14 cellular contexts compared by ENCODE assay signal in the genomic region with DNA sequence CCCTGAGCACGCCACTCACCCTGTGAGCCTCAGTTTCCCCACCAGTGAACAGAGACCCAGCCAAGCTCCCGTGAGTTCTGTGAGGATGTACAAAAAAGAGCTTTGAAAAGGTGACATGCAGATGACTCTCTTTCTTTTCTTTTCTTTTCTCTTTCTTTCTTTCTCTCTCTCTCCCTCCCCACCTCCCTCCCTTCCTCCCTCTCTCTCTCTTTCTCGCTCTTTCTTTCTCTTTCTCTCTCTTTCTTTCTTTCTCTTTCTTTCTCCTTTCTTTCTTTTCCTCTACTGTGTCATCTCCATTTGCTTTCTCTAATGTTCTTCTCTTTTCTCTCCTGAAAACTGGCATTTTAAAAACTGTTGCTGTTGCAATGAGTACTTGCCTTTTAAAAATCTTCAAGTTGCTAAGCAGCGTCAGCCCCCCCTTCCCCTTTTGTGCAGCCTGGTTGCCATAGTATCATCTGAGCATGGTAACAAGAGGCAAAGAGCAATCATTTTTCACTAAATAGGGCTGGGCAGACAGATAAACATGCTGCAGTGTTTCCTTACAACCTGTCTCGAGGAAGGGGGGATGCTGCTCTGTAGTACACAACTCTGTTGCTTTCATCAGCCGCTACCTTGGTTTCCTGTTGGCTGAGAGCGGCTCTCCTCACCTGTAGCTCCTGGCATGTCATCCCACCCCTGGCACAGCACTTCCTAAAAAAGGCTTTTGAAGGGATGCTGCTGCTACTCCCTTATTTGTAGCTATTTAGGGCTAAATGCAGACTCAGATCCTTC.
DNase-seq lines count a peak whose midpoint lies in the region; ATAC-seq and TF ChIP-seq lines count a peak whose summit lies in the region.
"Had no signal": no experiment of that assay in that cellular context is flagged by ENCODE, and none has a peak within 500 bp of the region (broad histone marks: within the 10 kb centered on the region; RNA-seq: fewer than 3 reads in every experiment).

No MANE protein-coding gene starts in this region.

- H3K4me3 Mint-ChIP-seq in CD4-positive, alpha-beta T cell = no peak overlapping the region
- peak overlapping the region in 1 of 3 experiments; percentile 2 for H3K4me3 Mint-ChIP-seq in nephron
- H3K4me3 Mint-ChIP-seq: activated CD4-positive, alpha-beta T cell treated with anti-CD3 and anti-CD28 coated beads, Interleukin-2, amount 10 ng/mL, durations not matched to agents 7 days and 5 days; activated naive CD8-positive, alpha-beta T cell treated with anti-CD3 and anti-CD28 coated beads, Interleukin-2, amount 10 ng/mL, durations not matched to agents 7 days and 5 days had no signal

- H3K4me3 ChIP-seq in A673 (ENCODE audit: low read depth, low read length, poor library complexity, severe bottlenecking) (no peak overlapping the region), suprapubic skin (no peak overlapping the region)
- H3K4me3 ChIP-seq: SK-N-MC had no signal

- 66% methylated on average over 7 of the region's 7 CpGs for WGBS in suprapubic skin

- ATAC-seq in CD4-positive, alpha-beta T cell (ENCODE audit: poor library complexity) = peak; percentile 48
- ATAC-seq in GM21529 (IDR thresholded peaks at IDR 0.05; ENCODE audit: unreplicated experiment) (no peak), HG02885 (IDR thresholded peaks at IDR 0.05; ENCODE audit: poor library complexity, unreplicated experiment) (no peak)

- POLR2A ChIA-PET in CD4-positive, alpha-beta T cell (lab: Charles Lee) = no interaction called here
- POLR2A ChIA-PET in A673 (lab: Charles Lee; ENCODE audit: low non-redundant PET) = no interaction called here

- H3K36me3 ChIP-seq in A673 (ENCODE audit: insufficient read depth, low read length, poor library complexity, severe bottlenecking) = no peaks in the 10 kb centered on the region
- no peaks in the 10 kb centered on the region for H3K36me3 ChIP-seq in suprapubic skin

- intact Hi-C loops in CD4-positive, alpha-beta T cell (cut with DNase I, micrococcal nuclease) = loop anchor here (5.0 kb wide), 2 partner anchors 109 to 114 kb away; a partner anchor contains a TSS
- intact Hi-C loops in A673 (cut with micrococcal nuclease; ENCODE audit: unreplicated experiment) = loop anchor here (5.0 to 10.0 kb wide), 3 partner anchors 99 to 691 kb away; no protein-coding TSS in a partner anchor

- peaks cover 18% of the 10 kb centered on the region for H3K4me1 Mint-ChIP-seq in CD4-positive, alpha-beta T cell (ENCODE audit: low read depth)
- H3K4me1 Mint-ChIP-seq in nephron = peaks cover 90% of the 10 kb centered on the region

- H3K27me3 Mint-ChIP-seq in CD4-positive, alpha-beta T cell = peaks cover 20% of the 10 kb centered on the region
- no peaks in the 10 kb centered on the region for H3K27me3 Mint-ChIP-seq in nephron (ENCODE audit: low read depth)

- no peak overlapping the region for H3K27ac Mint-ChIP-seq in CD4-positive, alpha-beta T cell
- peak overlapping the region; percentile 7 to 62 (median 16) for H3K27ac Mint-ChIP-seq in nephron
- H3K27ac Mint-ChIP-seq: activated CD4-positive, alpha-beta T cell treated with anti-CD3 and anti-CD28 coated beads, Interleukin-2, amount 10 ng/mL, durations not matched to agents 7 days and 5 days; activated naive CD8-positive, alpha-beta T cell treated with anti-CD3 and anti-CD28 coated beads, Interleukin-2, amount 10 ng/mL, durations not matched to agents 7 days and 5 days had no signal

- peaks cover 9% of the 10 kb centered on the region for H3K27me3 ChIP-seq in CD4-positive, alpha-beta T cell (ENCODE audit: control insufficient read depth, insufficient read depth, low read length)
- H3K27me3 ChIP-seq in A673 (replicated peaks; ENCODE audit: insufficient read depth, low read depth, low read length, poor library complexity) (no peaks in the 10 kb centered on the region), suprapubic skin (no peaks in the 10 kb centered on the region)

- no peak for TF ChIP-seq CTCF in CD4-positive, alpha-beta T cell (IDR thresholded peaks at IDR 0.05)
- TF ChIP-seq CTCF in nephron (IDR thresholded peaks at IDR 0.05; ENCODE audit: unreplicated experiment in 3 of 3) = no peak
- TF ChIP-seq CTCF in A673 (conservative IDR thresholded peaks at IDR 0.05; ENCODE audit: low read depth, low read length) = no peak
- no peak for TF ChIP-seq CTCF in suprapubic skin (IDR thresholded peaks at IDR 0.05)

- TF ChIP-seq POLR2A in suprapubic skin (IDR thresholded peaks at IDR 0.05) = no peak

- DNase-seq in CD4-positive, alpha-beta T cell = peak in 1 of 10 experiments; percentile 11
- DNase-seq in NCI-H2029 treated with DMSO at 0.1 percent for 48 hours (lab: John Stamatoyannopoulos, UW) (peak; percentile 2), caudate nucleus (lab: John Stamatoyannopoulos, UW) (peak in 43 of 61 donors; percentile 7 to 93 (median 49)), A673 (ENCODE audit: low spot score) (no peak), suprapubic skin (ENCODE audit: low spot score in 2 of 2) (no peak)
- DNase-seq: activated CD4-positive, alpha-beta T cell treated with anti-CD3 and anti-CD28 coated beads, Interleukin-2, amount 10 ng/mL, durations not matched to agents 7 days and 5 days; activated naive CD8-positive, alpha-beta T cell treated with anti-CD3 and anti-CD28 coated beads, Interleukin-2, amount 10 ng/mL, durations not matched to agents 7 days and 5 days; Caco-2 had no signal

- no peaks in the 10 kb centered on the region for H3K36me3 Mint-ChIP-seq in CD4-positive, alpha-beta T cell (ENCODE audit: low read depth)
- H3K36me3 Mint-ChIP-seq in nephron (ENCODE audit: low read depth) = no peaks in the 10 kb centered on the region
- H3K36me3 Mint-ChIP-seq: activated naive CD8-positive, alpha-beta T cell treated with anti-CD3 and anti-CD28 coated beads, Interleukin-2, amount 10 ng/mL, durations not matched to agents 7 days and 5 days had no signal

- TF ChIP-seq EP300 in suprapubic skin (IDR thresholded peaks at IDR 0.05) = no peak

- no TSS peak for BruUV-seq in A673 (replicated peaks; lab: Mats Ljungman, UMichigan)

- H3K4me1 ChIP-seq in A673 (ENCODE audit: insufficient read depth, low read length, poor library complexity, severe bottlenecking) = no peaks in the 10 kb centered on the region
- peaks cover 50% of the 10 kb centered on the region for H3K4me1 ChIP-seq in suprapubic skin

- no peaks in the 10 kb centered on the region for H3K9me3 ChIP-seq in CD4-positive, alpha-beta T cell (ENCODE audit: control insufficient read depth, low read length)
- H3K9me3 ChIP-seq in A673 (ENCODE audit: low read depth, low read length, poor library complexity, severe bottlenecking) (no peaks in the 10 kb centered on the region), suprapubic skin (no peaks in the 10 kb centered on the region)
- H3K9me3 ChIP-seq: Caco-2 had no signal

- H3K9me3 Mint-ChIP-seq in CD4-positive, alpha-beta T cell = no peaks in the 10 kb centered on the region
- H3K9me3 Mint-ChIP-seq in nephron = no peaks in the 10 kb centered on the region
- H3K9me3 Mint-ChIP-seq: activated CD4-positive, alpha-beta T cell treated with anti-CD3 and anti-CD28 coated beads, Interleukin-2, amount 10 ng/mL, durations not matched to agents 7 days and 5 days; activated naive CD8-positive, alpha-beta T cell treated with anti-CD3 and anti-CD28 coated beads, Interleukin-2, amount 10 ng/mL, durations not matched to agents 7 days and 5 days had no signal

- no peak overlapping the region for H3K27ac ChIP-seq in CD4-positive, alpha-beta T cell (ENCODE audit: low read depth, low read length)
- peak overlapping the region; percentile 79 for H3K27ac ChIP-seq in caudate nucleus (ENCODE audit: low read depth, low read length)
- no peak overlapping the region for H3K27ac ChIP-seq in A673 (ENCODE audit: low read depth, low read length, poor library complexity, severe bottlenecking)
- no peak overlapping the region for H3K27ac ChIP-seq in suprapubic skin
- H3K27ac ChIP-seq: epithelial cell of prostate, HL-60, SK-N-MC had no signal

- CTCF ChIA-PET in CD4-positive, alpha-beta T cell (lab: Charles Lee) = interaction anchor here (2.7 kb wide), 1 partner anchor 246 kb away, joined by 9 read pairs; no protein-coding TSS in a partner anchor
- CTCF ChIA-PET in A673 (lab: Charles Lee) = no interaction called here

Comparison
In these comparisons a context has a peak if more than half of its experiments do, and no peak if none do; other contexts are left out.
1. DNase-seq: peak in NCI-H2029 treated with DMSO at 0.1 percent for 48 hours (single experiment) and caudate nucleus (43 of 61); none in A673 (single experiment) and suprapubic skin (0 of 2).